Comparison of ENCODE assay signal across 19 cellular contexts in genomic region chr4:153063490-153063889, GRCh38.
"Had no signal": no experiment of that assay in that cellular context is flagged by ENCODE, and none has a peak within 500 bp of the region (broad histone marks: within the 10 kb centered on the region; RNA-seq: fewer than 3 reads in every experiment).

No MANE protein-coding gene starts in this region.

- H3K27ac ChIP-seq: RWPE1 had no signal

- DNase-seq: IMR-90, Karpas-422, KG1, MG63, NCI-H1092, NCI-H1105 treated with DMSO at 0.1 percent for 48 hours, NCI-H1417 treated with DMSO at 0.1 percent for 48 hours, NCI-H146, NCI-H1694 treated with DMSO at 0.1 percent for 48 hours, NCI-H1930, NCI-H2081 treated with DMSO at 0.1 percent for 48 hours, NCI-H2227 treated with DMSO at 0.1 percent for 48 hours, NCI-H524, NCI-H69, NCI-H774, SHP77, SK-N-SH, SW 1271 had no signal

- H3K9me3 ChIP-seq: MG63, SK-N-SH had no signal

- H3K4me3 ChIP-seq: MG63 had no signal

- H3K36me3 ChIP-seq: MG63 had no signal

- H3K27me3 ChIP-seq: MG63 had no signal
